Comparison of ENCODE assay signal across 25 cellular contexts in the genomic region with DNA sequence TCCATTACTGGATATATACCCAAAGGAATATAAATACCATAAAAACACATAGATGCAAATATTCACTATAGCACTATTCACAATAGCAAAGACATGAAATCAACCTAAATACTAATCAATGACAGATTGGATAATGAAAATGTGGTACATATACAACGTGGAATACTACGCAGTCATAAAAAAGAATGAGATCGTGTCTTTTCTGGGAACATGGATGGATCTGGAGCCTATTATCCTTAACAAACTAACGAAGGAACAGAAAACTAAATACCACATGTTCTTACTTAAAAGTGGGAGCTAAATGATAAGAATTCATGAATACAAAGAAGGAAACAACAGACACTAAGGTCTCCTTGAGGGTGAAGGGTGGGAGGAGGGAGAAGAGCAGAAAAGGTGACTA.
"Had no signal": no experiment of that assay in that cellular context is flagged by ENCODE, and none has a peak within 500 bp of the region (broad histone marks: within the 10 kb centered on the region; RNA-seq: fewer than 3 reads in every experiment).

No MANE protein-coding gene starts in this region.

- H3K36me3 ChIP-seq: esophagus squamous epithelium, gastrocnemius medialis, heart right ventricle, left lung, lower lobe of right lung had no signal

- H3K27ac ChIP-seq: epithelial cell of prostate, esophagus squamous epithelium, gastrocnemius medialis, heart right ventricle, left lung, lower lobe of right lung had no signal

- H3K9me3 ChIP-seq: esophagus squamous epithelium, gastrocnemius medialis, lower lobe of right lung had no signal

- H3K4me1 ChIP-seq: esophagus squamous epithelium, gastrocnemius medialis, heart right ventricle, left lung, lower lobe of right lung had no signal

- ATAC-seq: effector memory CD8-positive, alpha-beta T cell; esophagus mucosa; gastrocnemius medialis; heart right ventricle; left cardiac atrium; left lung; left ventricle myocardium superior; lower lobe of right lung; mucosa of descending colon; naive thymus-derived CD8-positive, alpha-beta T cell had no signal

- DNase-seq: cortex of kidney; effector CD8-positive, alpha-beta T cell; effector memory CD8-positive, alpha-beta T cell; endodermal cell; erythroblast; esophagus squamous epithelium; foreskin fibroblast; foreskin melanocyte; gastrocnemius medialis; glutamatergic neuron; head of caudate nucleus; heart right ventricle; hippocampal formation; left cardiac atrium; left lung; left ventricle myocardium superior; lower lobe of right lung; mesenchymal stem cell; mucosa of descending colon; naive B cell; naive thymus-derived CD8-positive, alpha-beta T cell had no signal

- H3K4me3 ChIP-seq: esophagus squamous epithelium, gastrocnemius medialis, heart right ventricle, left lung, lower lobe of right lung, mucosa of descending colon had no signal

- H3K27me3 ChIP-seq: esophagus squamous epithelium, gastrocnemius medialis, heart right ventricle, left lung had no signal

- FAIRE-seq: endometrium, islet of Langerhans had no signal
